In genomic region chr7:92245487-92246362, GRCh38 we compare ENCODE assay signal across 1 cellular context.
TF ChIP-seq lines count a peak whose summit lies in the region.

A gene with protein sequence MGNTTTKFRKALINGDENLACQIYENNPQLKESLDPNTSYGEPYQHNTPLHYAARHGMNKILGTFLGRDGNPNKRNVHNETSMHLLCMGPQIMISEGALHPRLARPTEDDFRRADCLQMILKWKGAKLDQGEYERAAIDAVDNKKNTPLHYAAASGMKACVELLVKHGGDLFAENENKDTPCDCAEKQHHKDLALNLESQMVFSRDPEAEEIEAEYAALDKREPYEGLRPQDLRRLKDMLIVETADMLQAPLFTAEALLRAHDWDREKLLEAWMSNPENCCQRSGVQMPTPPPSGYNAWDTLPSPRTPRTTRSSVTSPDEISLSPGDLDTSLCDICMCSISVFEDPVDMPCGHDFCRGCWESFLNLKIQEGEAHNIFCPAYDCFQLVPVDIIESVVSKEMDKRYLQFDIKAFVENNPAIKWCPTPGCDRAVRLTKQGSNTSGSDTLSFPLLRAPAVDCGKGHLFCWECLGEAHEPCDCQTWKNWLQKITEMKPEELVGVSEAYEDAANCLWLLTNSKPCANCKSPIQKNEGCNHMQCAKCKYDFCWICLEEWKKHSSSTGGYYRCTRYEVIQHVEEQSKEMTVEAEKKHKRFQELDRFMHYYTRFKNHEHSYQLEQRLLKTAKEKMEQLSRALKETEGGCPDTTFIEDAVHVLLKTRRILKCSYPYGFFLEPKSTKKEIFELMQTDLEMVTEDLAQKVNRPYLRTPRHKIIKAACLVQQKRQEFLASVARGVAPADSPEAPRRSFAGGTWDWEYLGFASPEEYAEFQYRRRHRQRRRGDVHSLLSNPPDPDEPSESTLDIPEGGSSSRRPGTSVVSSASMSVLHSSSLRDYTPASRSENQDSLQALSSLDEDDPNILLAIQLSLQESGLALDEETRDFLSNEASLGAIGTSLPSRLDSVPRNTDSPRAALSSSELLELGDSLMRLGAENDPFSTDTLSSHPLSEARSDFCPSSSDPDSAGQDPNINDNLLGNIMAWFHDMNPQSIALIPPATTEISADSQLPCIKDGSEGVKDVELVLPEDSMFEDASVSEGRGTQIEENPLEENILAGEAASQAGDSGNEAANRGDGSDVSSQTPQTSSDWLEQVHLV (plus strand): TSS chr7:92245974. CDS start chr7:92294979, 49,005 bp downstream.
TSS of gene KRIT1 (minus strand) at chr7:92245914. CDS start at chr7:92242135, 3,779 bp downstream.

TF ChIP-seq in K562, 482 proteins besides CTCF, POLR2A, EP300 and RAD21 (continued from another document and continues in another):
- TF ChIP-seq ZNF518B (CRISPR knock-in tag; IDR thresholded peaks at IDR 0.05) (no peak), BACH1 (tag; IDR thresholded peaks at IDR 0.05) (no peak), HIVEP1 (CRISPR knock-in tag; IDR thresholded peaks at IDR 0.05) (no peak), RBFOX2 (IDR thresholded peaks at IDR 0.05; ENCODE audit: low read depth, low read length) (peak; percentile 94), ZNF239 (CRISPR knock-in tag; IDR thresholded peaks at IDR 0.05) (peak; percentile 10; the same call in 1 of the 2 replicates), ZNF121 (CRISPR knock-in tag; conservative IDR thresholded peaks at IDR 0.05) (no peak), KAT8 (IDR thresholded peaks at IDR 0.05; ENCODE audit: low read depth) (peak; percentile 60; the same call in 1 of the 2 replicates), POLR3A (IDR thresholded peaks at IDR 0.05; ENCODE audit: borderline replicate concordance, extremely low read depth, insufficient read depth, insufficient read length) (no peak), ZNF511 (CRISPR knock-in tag; IDR thresholded peaks at IDR 0.05) (peak; percentile 58), ETV1 (tag; conservative IDR thresholded peaks at IDR 0.05; ENCODE audit: low read depth) (peak; percentile 42), MCM3 (IDR thresholded peaks at IDR 0.05) (no peak), GABPB1 (CRISPR knock-in tag; IDR thresholded peaks at IDR 0.05) (peak; percentile 98), ZNF431 (CRISPR knock-in tag; IDR thresholded peaks at IDR 0.05) (no peak), HCFC1 (IDR thresholded peaks at IDR 0.05; ENCODE audit: low read depth, low read length) (peak; percentile 73), TGIF2 (CRISPR knock-in tag; IDR thresholded peaks at IDR 0.05) (peak; percentile 92), ZNF830 (CRISPR knock-in tag; IDR thresholded peaks at IDR 0.05) (no peak), SRSF3 (IDR thresholded peaks at IDR 0.05; ENCODE audit: insufficient read depth, low read length) (peak; percentile 95; the same call in 1 of the 2 replicates), CBX8 (IDR thresholded peaks at IDR 0.05; ENCODE audit: borderline replicate concordance, extremely low read depth, low read depth, low read length, poor library complexity, severe bottlenecking) (no peak), NRF1 (conservative IDR thresholded peaks at IDR 0.05 in 1 of 2, IDR thresholded peaks at IDR 0.05 in 1 of 2) (peak; percentile 73 to 76), RB1 (IDR thresholded peaks at IDR 0.05; ENCODE audit: low read depth) (peak; percentile 70), POLR2AphosphoS5 (IDR thresholded peaks at IDR 0.05; ENCODE audit: control insufficient read depth, insufficient read depth, low read depth, low read length) (peak; percentile 92), NBN (IDR thresholded peaks at IDR 0.05; ENCODE audit: low read depth) (peak; percentile 87), HBP1 (CRISPR knock-in tag; IDR thresholded peaks at IDR 0.05) (peak; percentile 86), PCBP1 (IDR thresholded peaks at IDR 0.05; ENCODE audit: low read depth, low read length, poor library complexity, severe bottlenecking) (peak; percentile 86), NFE2L1 (tag; IDR thresholded peaks at IDR 0.05; ENCODE audit: borderline replicate concordance, low read depth) (no peak), GTF2E2 (tag; IDR thresholded peaks at IDR 0.05) (peak; percentile 88), LCOR (CRISPR knock-in tag; IDR thresholded peaks at IDR 0.05) (peak; percentile 74; the same call in 1 of the 2 replicates), CHD2 (IDR thresholded peaks at IDR 0.05; ENCODE audit: low read depth, low read length) (peak; percentile 74), CC2D1A (IDR thresholded peaks at IDR 0.05) (peak; percentile 67), IRF1 (CRISPR knock-in tag; IDR thresholded peaks at IDR 0.05; ENCODE audit: borderline replicate concordance) (peak; percentile 90), BDP1 (IDR thresholded peaks at IDR 0.05; ENCODE audit: insufficient read depth, insufficient read length) (no peak), TAF9B (IDR thresholded peaks at IDR 0.05; ENCODE audit: partially characterized antibody) (peak; percentile 92), LARP7 (IDR thresholded peaks at IDR 0.05) (peak; percentile 41; the same call in 1 of the 2 replicates), TCF7 (IDR thresholded peaks at IDR 0.05; ENCODE audit: borderline replicate concordance) (peak; percentile 26; the same call in 1 of the 2 replicates), MYBL2 (IDR thresholded peaks at IDR 0.05; ENCODE audit: low read depth) (no peak; the same call in none of the 2 replicates), MYBL2 (CRISPR knock-in tag; IDR thresholded peaks at IDR 0.05; ENCODE audit: borderline replicate concordance) (no peak), EZH2 (IDR thresholded peaks at IDR 0.05; ENCODE audit: borderline replicate concordance, low read depth, low read length) (no peak), USF2 (CRISPR knock-in tag; IDR thresholded peaks at IDR 0.05) (no peak), ZFX (CRISPR knock-in tag; IDR thresholded peaks at IDR 0.05) (peak; percentile 99), ZNF644 (tag; IDR thresholded peaks at IDR 0.05; ENCODE audit: low read depth) (0 out of 2 replicates have a peak, but pooled peaks have one; percentile 60), ZNF253 (CRISPR knock-in tag; conservative IDR thresholded peaks at IDR 0.05) (no peak), JUNB (CRISPR knock-in tag; conservative IDR thresholded peaks at IDR 0.05) (no peak), RBM39 (optimal IDR thresholded peaks at IDR 0.05; ENCODE audit: low read depth, low read length) (peak; percentile 14), E2F6 (IDR thresholded peaks at IDR 0.05; ENCODE audit: borderline replicate concordance in 1 of 2, extremely low read depth in 1 of 2, insufficient read depth in 1 of 2, insufficient read length in 1 of 2, low read depth in 1 of 2, low read length in 1 of 2, poor library complexity in 1 of 2, severe bottlenecking in 1 of 2) (peak; percentile 54 to 72), RBBP5 (IDR thresholded peaks at IDR 0.05; ENCODE audit: borderline replicate concordance, insufficient read depth, low read length, poor library complexity, severe bottlenecking) (peak; percentile 91), STAG1 (CRISPR knock-in tag; IDR thresholded peaks at IDR 0.05; ENCODE audit: borderline replicate concordance) (no peak), ELF2 (CRISPR knock-in tag; IDR thresholded peaks at IDR 0.05) (peak; percentile 93), ID3 (CRISPR knock-in tag; IDR thresholded peaks at IDR 0.05) (no peak), ID3 (tag; IDR thresholded peaks at IDR 0.05) (no peak), EWSR1 (IDR thresholded peaks at IDR 0.05; ENCODE audit: borderline replicate concordance, low read depth, partially characterized antibody) (no peak), CHD4 (IDR thresholded peaks at IDR 0.05; ENCODE audit: insufficient read depth, insufficient replicate concordance, low read depth, low read length, poor library complexity, severe bottlenecking) (peak; percentile 55), KLF10 (CRISPR knock-in tag; IDR thresholded peaks at IDR 0.05) (no peak), JUND (IDR thresholded peaks at IDR 0.05; ENCODE audit: borderline replicate concordance, low read depth, low read length) (peak; percentile 4), JUND (tag; IDR thresholded peaks at IDR 0.05; ENCODE audit: borderline replicate concordance, low read depth, low read length) (0 out of 3 replicates have a peak, but pooled peaks have one; percentile 22), KDM4B (IDR thresholded peaks at IDR 0.05; ENCODE audit: borderline replicate concordance in 2 of 2, low read depth in 1 of 2) (peak in 1 of 2 experiments; percentile 22; a peak in 2 of 4 replicates), ATF1 (CRISPR knock-in tag; IDR thresholded peaks at IDR 0.05) (no peak), ATF1 (tag; IDR thresholded peaks at IDR 0.05) (peak; percentile 67)
- TF ChIP-seq, protein P1, sequence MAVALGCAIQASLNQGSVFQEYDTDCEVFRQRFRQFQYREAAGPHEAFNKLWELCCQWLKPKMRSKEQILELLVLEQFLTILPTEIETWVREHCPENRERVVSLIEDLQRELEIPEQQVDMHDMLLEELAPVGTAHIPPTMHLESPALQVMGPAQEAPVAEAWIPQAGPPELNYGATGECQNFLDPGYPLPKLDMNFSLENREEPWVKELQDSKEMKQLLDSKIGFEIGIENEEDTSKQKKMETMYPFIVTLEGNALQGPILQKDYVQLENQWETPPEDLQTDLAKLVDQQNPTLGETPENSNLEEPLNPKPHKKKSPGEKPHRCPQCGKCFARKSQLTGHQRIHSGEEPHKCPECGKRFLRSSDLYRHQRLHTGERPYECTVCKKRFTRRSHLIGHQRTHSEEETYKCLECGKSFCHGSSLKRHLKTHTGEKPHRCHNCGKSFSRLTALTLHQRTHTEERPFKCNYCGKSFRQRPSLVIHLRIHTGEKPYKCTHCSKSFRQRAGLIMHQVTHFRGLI (CRISPR knock-in tag; IDR thresholded peaks at IDR 0.05) = no peak
- TF ChIP-seq, protein P2, sequence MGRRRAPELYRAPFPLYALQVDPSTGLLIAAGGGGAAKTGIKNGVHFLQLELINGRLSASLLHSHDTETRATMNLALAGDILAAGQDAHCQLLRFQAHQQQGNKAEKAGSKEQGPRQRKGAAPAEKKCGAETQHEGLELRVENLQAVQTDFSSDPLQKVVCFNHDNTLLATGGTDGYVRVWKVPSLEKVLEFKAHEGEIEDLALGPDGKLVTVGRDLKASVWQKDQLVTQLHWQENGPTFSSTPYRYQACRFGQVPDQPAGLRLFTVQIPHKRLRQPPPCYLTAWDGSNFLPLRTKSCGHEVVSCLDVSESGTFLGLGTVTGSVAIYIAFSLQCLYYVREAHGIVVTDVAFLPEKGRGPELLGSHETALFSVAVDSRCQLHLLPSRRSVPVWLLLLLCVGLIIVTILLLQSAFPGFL (CRISPR knock-in tag; IDR thresholded peaks at IDR 0.05) = peak; percentile 97; the same call in 1 of the 2 replicates
